ENCODE assay signal across 27 cellular contexts in genomic region chr3:13871791-13872190, GRCh38. TPM values are rescaled to one million over a fixed set of nuclear protein-coding genes. Genes with fewer than 3 reads are reported as not detected.
"Had no signal": no experiment of that assay in that cellular context is flagged by ENCODE, and none has a peak within 500 bp of the region (broad histone marks: within the 10 kb centered on the region; RNA-seq: fewer than 3 reads in every experiment).

No MANE protein-coding gene starts in this region.

- ATAC-seq: activated CD4-positive, alpha-beta T cell treated with anti-CD3 and anti-CD28 coated beads for 36 hours; activated CD8-positive, alpha-beta T cell treated with anti-CD3 and anti-CD28 coated beads, Interleukin-2, amount 10 ng/mL, durations not matched to agents 7 days and 5 days; K562; Right ventricle myocardium inferior had no signal

- H3K27ac ChIP-seq: brain microvascular endothelial cell, cardiac muscle cell, SK-N-MC, WERI-Rb-1 had no signal

- DNase-seq: activated CD4-positive, alpha-beta T cell treated with anti-CD3 and anti-CD28 coated beads for 36 hours; activated CD4-positive, alpha-beta T cell treated with anti-CD3 and anti-CD28 coated beads, Interleukin-2, amount 50 U/mL, for 1 hour; activated CD8-positive, alpha-beta memory T cell treated with anti-CD3 and anti-CD28 coated beads, Interleukin-2, amount 50 U/mL, for 48 hours; activated CD8-positive, alpha-beta T cell treated with anti-CD3 and anti-CD28 coated beads, Interleukin-2, amount 10 ng/mL, durations not matched to agents 7 days and 5 days; activated effector memory CD4-positive, alpha-beta T cell treated with Interleukin-2 at 50 U/mL for 16 hours; activated naive CD4-positive, alpha-beta T cell; activated T-cell treated with anti-CD3 and anti-CD28 coated beads, Interleukin-2, amount 50 U/mL, for 1 hour; brain microvascular endothelial cell; Karpas-422; MM.1S; NCI-H1105; NCI-H1436; NCI-H1694 treated with DMSO at 0.1 percent for 48 hours; NCI-H2029 treated with DMSO at 0.1 percent for 48 hours; NCI-H345; NCI-H510A; NCI-H526 treated with DMSO at 0.1 percent for 48 hours; NCI-H82; T-helper 1 cell; WERI-Rb-1 had no signal

- H3K27me3 Mint-ChIP-seq: activated CD4-positive, alpha-beta T cell treated with anti-CD3 and anti-CD28 coated beads for 36 hours; activated naive CD8-positive, alpha-beta T cell had no signal

- H3K4me3 ChIP-seq: cardiac muscle cell, K562, SK-N-MC had no signal

- H3K4me3 Mint-ChIP-seq: activated CD4-positive, alpha-beta T cell treated with anti-CD3 and anti-CD28 coated beads for 36 hours; activated CD8-positive, alpha-beta T cell treated with anti-CD3 and anti-CD28 coated beads, Interleukin-2, amount 10 ng/mL, durations not matched to agents 7 days and 5 days; activated naive CD8-positive, alpha-beta T cell had no signal

- H3K36me3 ChIP-seq: brain microvascular endothelial cell, cardiac muscle cell, WERI-Rb-1 had no signal

- H3K27ac Mint-ChIP-seq: activated CD4-positive, alpha-beta T cell treated with anti-CD3 and anti-CD28 coated beads for 36 hours; activated CD8-positive, alpha-beta T cell treated with anti-CD3 and anti-CD28 coated beads, Interleukin-2, amount 10 ng/mL, durations not matched to agents 7 days and 5 days; activated naive CD8-positive, alpha-beta T cell had no signal

RNA-seq across cellular contexts. Expression of gene WNT7A, which starts 8.1 kb away (rescaled TPM):
- total RNA-seq: activated CD8-positive, alpha-beta T cell treated with anti-CD3 and anti-CD28 coated beads, Interleukin-2, amount 10 ng/mL, durations not matched to agents 7 days and 5 days; cardiac muscle cell; K562; OCI-LY7; Right ventricle myocardium inferior; T-helper 2 cell treated with Interferon-gamma antibody and Interleukin-4, amounts not matched to agents 100 ng/mL and 5 ng/mL, for 36 hours had no signal
- polyA plus RNA-seq: cardiac muscle cell had no signal
